ENCODE assay signal across 1 cellular context in the genomic region with DNA sequence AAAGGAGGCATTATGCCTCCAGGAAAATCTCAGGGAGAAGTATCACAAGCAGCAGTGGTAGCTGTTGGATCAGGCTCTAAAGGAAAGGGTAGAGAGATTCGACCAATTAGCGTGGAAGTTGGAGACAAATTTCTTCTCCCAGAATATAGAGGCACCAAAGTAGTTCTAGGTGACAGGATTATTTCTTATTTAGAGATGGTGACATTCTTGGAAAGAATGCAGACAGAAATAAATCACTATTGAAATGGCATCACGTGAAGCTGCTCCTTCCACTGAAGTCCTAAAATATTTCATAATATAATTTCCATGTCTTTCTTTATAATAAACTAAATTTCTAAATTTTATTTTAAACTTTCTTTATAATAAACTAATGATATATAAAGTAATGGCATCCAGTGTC.
TF ChIP-seq lines count a peak whose summit lies in the region.

No MANE protein-coding gene starts in this region.

TF ChIP-seq in GM23338, 12 proteins besides CTCF, POLR2A, EP300 and RAD21 (continued from another document):
- TF ChIP-seq, protein P1, sequence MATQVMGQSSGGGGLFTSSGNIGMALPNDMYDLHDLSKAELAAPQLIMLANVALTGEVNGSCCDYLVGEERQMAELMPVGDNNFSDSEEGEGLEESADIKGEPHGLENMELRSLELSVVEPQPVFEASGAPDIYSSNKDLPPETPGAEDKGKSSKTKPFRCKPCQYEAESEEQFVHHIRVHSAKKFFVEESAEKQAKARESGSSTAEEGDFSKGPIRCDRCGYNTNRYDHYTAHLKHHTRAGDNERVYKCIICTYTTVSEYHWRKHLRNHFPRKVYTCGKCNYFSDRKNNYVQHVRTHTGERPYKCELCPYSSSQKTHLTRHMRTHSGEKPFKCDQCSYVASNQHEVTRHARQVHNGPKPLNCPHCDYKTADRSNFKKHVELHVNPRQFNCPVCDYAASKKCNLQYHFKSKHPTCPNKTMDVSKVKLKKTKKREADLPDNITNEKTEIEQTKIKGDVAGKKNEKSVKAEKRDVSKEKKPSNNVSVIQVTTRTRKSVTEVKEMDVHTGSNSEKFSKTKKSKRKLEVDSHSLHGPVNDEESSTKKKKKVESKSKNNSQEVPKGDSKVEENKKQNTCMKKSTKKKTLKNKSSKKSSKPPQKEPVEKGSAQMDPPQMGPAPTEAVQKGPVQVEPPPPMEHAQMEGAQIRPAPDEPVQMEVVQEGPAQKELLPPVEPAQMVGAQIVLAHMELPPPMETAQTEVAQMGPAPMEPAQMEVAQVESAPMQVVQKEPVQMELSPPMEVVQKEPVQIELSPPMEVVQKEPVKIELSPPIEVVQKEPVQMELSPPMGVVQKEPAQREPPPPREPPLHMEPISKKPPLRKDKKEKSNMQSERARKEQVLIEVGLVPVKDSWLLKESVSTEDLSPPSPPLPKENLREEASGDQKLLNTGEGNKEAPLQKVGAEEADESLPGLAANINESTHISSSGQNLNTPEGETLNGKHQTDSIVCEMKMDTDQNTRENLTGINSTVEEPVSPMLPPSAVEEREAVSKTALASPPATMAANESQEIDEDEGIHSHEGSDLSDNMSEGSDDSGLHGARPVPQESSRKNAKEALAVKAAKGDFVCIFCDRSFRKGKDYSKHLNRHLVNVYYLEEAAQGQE (IDR thresholded peaks at IDR 0.05; ENCODE audit: unreplicated experiment), result no peak
